In genomic region chr6:47479156-47479541, GRCh38 we compare ENCODE assay signal across 8 cellular contexts. TPM values are rescaled to one million over a fixed set of nuclear protein-coding genes. Genes with fewer than 3 reads are reported as not detected.
A peak's percentile ranks its signal among the peaks of the same experiment; 100 is the strongest.
DNase-seq lines count a peak whose midpoint lies in the region; ATAC-seq and TF ChIP-seq lines count a peak whose summit lies in the region.

No MANE protein-coding gene starts in this region.

- H3K9me3 ChIP-seq in HAP-1, result no peaks in the 10 kb centered on the region

- no peak for ATAC-seq in T-cell (replicated peaks in 1 of 4)
- no peak for ATAC-seq in HG03045 (IDR thresholded peaks at IDR 0.05; ENCODE audit: unreplicated experiment)

- in situ Hi-C loops in HAP-1 (cut with MboI; ENCODE audit: low sequenced_read_pairs), result no loop called here

- H3K36me3 ChIP-seq in HAP-1 (replicated peaks), result no peaks in the 10 kb centered on the region

- H3K4me1 ChIP-seq in HAP-1, result peaks cover 26% of the 10 kb centered on the region

- H3K4me1 Mint-ChIP-seq in T-cell, result peaks cover 53 to 68% (median 55%) of the 10 kb centered on the region in 3 donors

- H3K27ac Mint-ChIP-seq in T-cell, result peak overlapping the region; percentile 98

- DNase-seq in HAP-1 (ENCODE audit: low spot score in 2 of 2) (peak in 1 of 2 experiments; percentile 17), T-cell (no peak), fibroblast of villous mesenchyme (ENCODE audit: low read depth) (peak; percentile 44), skeletal muscle cell (ENCODE audit: low read depth) (no peak), iPS-NIHi11 (ENCODE audit: low spot score) (no peak), SIG-M5 (lab: John Stamatoyannopoulos, UW) (no peak), COLO668 (lab: John Stamatoyannopoulos, UW; ENCODE audit: unreplicated experiment) (no peak)

- no peaks in the 10 kb centered on the region for H3K36me3 Mint-ChIP-seq in T-cell

- POLR2A ChIA-PET in T-cell (lab: Charles Lee), result interaction anchor here in 1 of 2 donors (0.7 to 2.9 kb wide), 2 partner anchors 9 to 95 kb away, joined by 3 to 9 read pairs; no protein-coding TSS in a partner anchor

- CTCF ChIA-PET in T-cell (lab: Charles Lee), result interaction anchor here in 1 of 2 donors (0.8 kb wide), 1 partner anchor 65 kb away, joined by 3 read pairs; no protein-coding TSS in a partner anchor

- no peak for TF ChIP-seq CTCF in fibroblast of villous mesenchyme (IDR thresholded peaks at IDR 0.05; ENCODE audit: insufficient read depth, low read depth, low read length)

- no peaks in the 10 kb centered on the region for H3K27me3 ChIP-seq in HAP-1 (ENCODE audit: low read depth)

- H3K27me3 Mint-ChIP-seq in T-cell, result no peaks in the 10 kb centered on the region

- peak overlapping the region; percentile 84 for H3K4me3 ChIP-seq in HAP-1
- H3K4me3 ChIP-seq in fibroblast of villous mesenchyme (ENCODE audit: low read depth, low read length), result peak overlapping the region; percentile 78
- peak overlapping the region; percentile 84 for H3K4me3 ChIP-seq in skeletal muscle cell (ENCODE audit: low read depth, low read length)

- H3K9me3 Mint-ChIP-seq in T-cell, result no peaks in the 10 kb centered on the region

- peak overlapping the region; percentile 93 to 99 (median 99) for H3K4me3 Mint-ChIP-seq in T-cell

RNA-seq across cellular contexts. Expression of gene CD2AP, which starts 1.6 kb away (rescaled TPM):
- total RNA-seq in T-cell, result 10 to 100 TPM; 22.3 to 39.7 (median 23.6) TPM
- 30.0 and 41.0 TPM in 2 replicates for total RNA-seq in fibroblast of villous mesenchyme
